In the genomic region with DNA sequence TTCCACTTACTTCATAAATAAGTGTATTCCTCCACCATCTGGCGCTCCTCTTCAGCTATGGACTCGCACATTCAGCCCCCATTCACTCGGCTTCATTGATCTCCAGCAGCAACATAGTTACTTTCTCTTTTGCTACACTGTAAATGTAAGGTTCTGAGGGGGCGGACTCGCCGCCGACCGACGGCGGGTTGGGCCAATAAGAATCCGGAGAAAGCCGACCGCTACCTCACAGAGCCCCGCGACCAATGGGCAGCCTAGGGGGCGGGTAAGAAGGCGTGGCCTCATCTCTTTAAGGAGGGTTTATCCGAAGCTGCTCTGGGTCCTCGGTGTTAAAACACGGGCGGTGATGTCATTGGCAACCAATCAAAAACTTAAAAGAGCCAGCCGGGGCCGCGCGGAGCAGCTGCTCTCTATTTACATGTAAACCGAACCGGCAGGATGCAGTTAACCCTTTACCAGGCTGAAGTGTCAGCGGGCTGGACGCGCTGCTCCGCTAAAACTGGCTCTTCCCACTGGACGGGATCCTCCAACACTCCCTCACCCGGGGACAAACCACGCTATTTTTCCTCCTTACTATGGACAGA, we compare ENCODE assay signal across 8 cellular contexts. TPM values are rescaled to one million over a fixed set of nuclear protein-coding genes. Genes with fewer than 3 reads are reported as not detected.
DNase-seq lines count a peak whose midpoint lies in the region; ATAC-seq and TF ChIP-seq lines count a peak whose summit lies in the region.

Gene DUSP10 (minus strand): TSS at position 119 of the 584 bp plus-strand sequence. CDS start 2,345 bp downstream, outside the sequence.

- peak within 1 kb of the TSS; percentile 78 for H3K4me3 ChIP-seq in BLaER1
- H3K4me3 ChIP-seq in colonic mucosa: peak within 1 kb of the TSS; percentile 65

- DNase-seq in NCI-H526 (lab: John Stamatoyannopoulos, UW) (peak; percentile 92 to 98), colonic mucosa (peak; percentile 99)
- DNase-seq in activated CD4-positive, alpha-beta T cell treated with anti-CD3 and anti-CD28 coated beads for 48 hours: peak; percentile 99
- peak; percentile 82 to 96 (median 92) for DNase-seq in stimulated activated CD4-positive, alpha-beta T cell treated with anti-CD3 and anti-CD28 coated beads, Interleukin-1b, Interleukin-23, amount 100 ng/mL, for 24 hours (ENCODE audit: low read depth in 4 of 4, low spot score in 1 of 4)

- H3K9me3 ChIP-seq in BLaER1 (peaks cover 4% of the 10 kb centered on the region; the same call in 1 of the 2 replicates), colonic mucosa (no peaks in the 10 kb centered on the region)

- ATAC-seq in GM19324 (IDR thresholded peaks at IDR 0.05; ENCODE audit: low FRiP score, unreplicated experiment) (peak; percentile 90), HG03460 (IDR thresholded peaks at IDR 0.05; ENCODE audit: unreplicated experiment) (peak; percentile 81)

- no peak for TF ChIP-seq CTCF in colonic mucosa (IDR thresholded peaks at IDR 0.05)

- intact Hi-C loops in colonic mucosa (cut with DNase I): loop anchor here (10.0 kb wide), 1 partner anchor 263 kb away; no protein-coding TSS in a partner anchor

- peak within 1 kb of the TSS; percentile 96 for H3K4me2 ChIP-seq in BLaER1

- H3K9ac ChIP-seq in BLaER1: peak within 1 kb of the TSS; percentile 86
- peak within 1 kb of the TSS; percentile 62 to 89 for H3K9ac ChIP-seq in colonic mucosa (ENCODE audit: low read depth in 2 of 2, low read length in 2 of 2)

- H3K27me3 ChIP-seq in BLaER1 (no peaks in the 10 kb centered on the region), colonic mucosa (no peaks in the 10 kb centered on the region), layer of hippocampus (ENCODE audit: control insufficient read depth, insufficient read depth, low read length) (no peaks in the 10 kb centered on the region)

- H3K27ac ChIP-seq in BLaER1: peak within 1 kb of the TSS; percentile 93
- H3K27ac ChIP-seq in colonic mucosa: peak within 1 kb of the TSS; percentile 100
- peak within 1 kb of the TSS; percentile 96 for H3K27ac ChIP-seq in layer of hippocampus (ENCODE audit: low read depth, low read length)

- H3K4me1 ChIP-seq in BLaER1: peaks cover 34% of the 10 kb centered on the region
- H3K4me1 ChIP-seq in colonic mucosa: peaks cover 4% of the 10 kb centered on the region

- peaks cover 25% of the 10 kb centered on the region for H3K36me3 ChIP-seq in BLaER1
- H3K36me3 ChIP-seq in colonic mucosa: no peaks in the 10 kb centered on the region

- peaks cover 16% of the 10 kb centered on the region; the same call in 1 of the 2 replicates for H4K20me1 ChIP-seq in BLaER1

RNA-seq across cellular contexts. Expression of gene DUSP10, which starts in this region (rescaled TPM):
- total RNA-seq in colonic mucosa: 1 to 10 TPM; 2.8 to 8.1 TPM

Comparison
In these comparisons a context has a peak if more than half of its experiments do, and no peak if none do; other contexts are left out.
1. Peak in every context shown above with its lines: DNase-seq, ATAC-seq, H3K4me3 ChIP-seq and H3K27ac ChIP-seq.